Comparison of ENCODE assay signal across 34 cellular contexts in genomic region chr11:42812408-42812807, GRCh38.
"Had no signal": no experiment of that assay in that cellular context is flagged by ENCODE, and none has a peak within 500 bp of the region (broad histone marks: within the 10 kb centered on the region; RNA-seq: fewer than 3 reads in every experiment).

No MANE protein-coding gene starts in this region.

- H3K36me3 Mint-ChIP-seq: activated CD4-positive, alpha-beta memory T cell treated with anti-CD3 and anti-CD28 coated beads for 36 hours; activated naive CD8-positive, alpha-beta T cell treated with anti-CD3 and anti-CD28 coated beads for 36 hours had no signal

- DNase-seq: activated CD4-positive, alpha-beta memory T cell treated with anti-CD3 and anti-CD28 coated beads for 36 hours; activated CD4-positive, alpha-beta T cell treated with anti-CD3 and anti-CD28 coated beads, Interleukin-2, amount 10 ng/mL, durations not matched to agents 7 days and 5 days; activated CD8-positive, alpha-beta memory T cell treated with anti-CD3 and anti-CD28 coated beads, Interleukin-2, amount 50 U/mL, for 4 hours; activated effector memory CD4-positive, alpha-beta T cell treated with Interleukin-2 at 50 U/mL for 16 hours; activated naive CD4-positive, alpha-beta T cell; activated naive CD4-positive, alpha-beta T cell treated with anti-CD3 and anti-CD28 coated beads, Interleukin-2, amount 50 U/mL, for 16 hours; activated naive CD8-positive, alpha-beta T cell treated with anti-CD3 and anti-CD28 coated beads for 36 hours; activated T-cell treated with anti-CD3 and anti-CD28 coated beads for 4 hours; activated T-cell treated with anti-CD3 and anti-CD28 coated beads, Interleukin-2, amount 50 U/mL, for 4 hours; amniotic stem cell; aorta; brain microvascular endothelial cell; central memory CD4-positive, alpha-beta T cell; Karpas-422; KBM-7; NCI-H1048; NCI-H1105 treated with DMSO at 0.1 percent for 48 hours; NCI-H1436; NCI-H1694; NCI-H2029 treated with DMSO at 0.1 percent for 48 hours; NCI-H2107; NCI-H226; NCI-H446 treated with DMSO at 0.1 percent for 48 hours; NCI-H524; NK-92 treated with Interleukin-12 subunit alpha and Interleukin-12 subunit beta, amount 100 ng/mL, for 24 hours; PC-3; Peyer's patch; RPMI8226; SHP77 treated with DMSO at 0.1 percent for 48 hours; SK-N-SH had no signal

- H3K9me3 ChIP-seq: Peyer's patch, SJSA1, SK-N-SH had no signal

- H3K4me3 ChIP-seq: Peyer's patch, SJSA1 had no signal

- H3K4me1 ChIP-seq: Peyer's patch, SJSA1 had no signal

- H3K4me3 Mint-ChIP-seq: activated CD4-positive, alpha-beta memory T cell treated with anti-CD3 and anti-CD28 coated beads for 36 hours; activated CD4-positive, alpha-beta T cell treated with anti-CD3 and anti-CD28 coated beads, Interleukin-2, amount 10 ng/mL, durations not matched to agents 7 days and 5 days; activated naive CD8-positive, alpha-beta T cell treated with anti-CD3 and anti-CD28 coated beads for 36 hours; activated T-cell treated with anti-CD3 and anti-CD28 coated beads, Interleukin-2, amount 50 U/mL, for 4 hours; activated T-helper 1 cell treated with anti-CD3 and anti-CD28 coated beads, Interleukin-12 subunit alpha, Interleukin-12 subunit beta, Interleukin-2, Interleukin-4 antibody, amounts not matched to agents 30 ng/mL and 10 ng/mL and 1 ng/mL, durations not matched to agents 14 hours and 24 hours and 36 hours; T-helper 1 cell treated with Interleukin-12 subunit alpha and Interleukin-12 subunit beta and Interleukin-4 antibody, amounts not matched to agents 30 μg/mL and 1 μg/mL, for 36 hours; T-helper 2 cell treated with Interferon-gamma antibody and Interleukin-4, amounts not matched to agents 5 μg/mL and 100 μg/mL, for 36 hours had no signal

- H3K27ac ChIP-seq: brain microvascular endothelial cell, Peyer's patch, SJSA1 had no signal

- H3K27me3 ChIP-seq: brain microvascular endothelial cell, Peyer's patch, SJSA1 had no signal

- H3K27me3 Mint-ChIP-seq: activated CD4-positive, alpha-beta memory T cell treated with anti-CD3 and anti-CD28 coated beads for 36 hours; activated CD4-positive, alpha-beta T cell treated with anti-CD3 and anti-CD28 coated beads, Interleukin-2, amount 10 ng/mL, durations not matched to agents 7 days and 5 days; activated naive CD8-positive, alpha-beta T cell treated with anti-CD3 and anti-CD28 coated beads for 36 hours had no signal

- H3K9me3 Mint-ChIP-seq: activated naive CD8-positive, alpha-beta T cell treated with anti-CD3 and anti-CD28 coated beads for 36 hours; activated T-helper 1 cell treated with anti-CD3 and anti-CD28 coated beads, Interleukin-12 subunit alpha, Interleukin-12 subunit beta, Interleukin-2, Interleukin-4 antibody, amounts not matched to agents 30 ng/mL and 10 ng/mL and 1 ng/mL, durations not matched to agents 14 hours and 24 hours and 36 hours had no signal

- H3K36me3 ChIP-seq: brain microvascular endothelial cell, Peyer's patch, SJSA1 had no signal

- H3K27ac Mint-ChIP-seq: activated CD4-positive, alpha-beta memory T cell treated with anti-CD3 and anti-CD28 coated beads for 36 hours; activated CD4-positive, alpha-beta T cell treated with anti-CD3 and anti-CD28 coated beads, Interleukin-2, amount 10 ng/mL, durations not matched to agents 7 days and 5 days; activated naive CD8-positive, alpha-beta T cell treated with anti-CD3 and anti-CD28 coated beads for 36 hours; activated T-helper 1 cell treated with anti-CD3 and anti-CD28 coated beads, Interleukin-12 subunit alpha, Interleukin-12 subunit beta, Interleukin-2, Interleukin-4 antibody, amounts not matched to agents 30 ng/mL and 10 ng/mL and 1 ng/mL, durations not matched to agents 14 hours and 24 hours and 36 hours; T-helper 1 cell treated with Interleukin-12 subunit alpha and Interleukin-12 subunit beta and Interleukin-4 antibody, amounts not matched to agents 30 μg/mL and 1 μg/mL, for 36 hours; T-helper 2 cell treated with Interferon-gamma antibody and Interleukin-4, amounts not matched to agents 5 μg/mL and 100 μg/mL, for 36 hours had no signal

- H3K4me1 Mint-ChIP-seq: activated CD4-positive, alpha-beta T cell treated with anti-CD3 and anti-CD28 coated beads, Interleukin-2, amount 10 ng/mL, durations not matched to agents 7 days and 5 days; activated naive CD8-positive, alpha-beta T cell treated with anti-CD3 and anti-CD28 coated beads for 36 hours had no signal

- H3K4me2 ChIP-seq: SK-N-SH had no signal

- H3K9ac ChIP-seq: SK-N-SH had no signal
